Comparison of ENCODE assay signal across 8 cellular contexts in genomic region chr1:205488074-205488723, GRCh38. TPM values are rescaled to one million over a fixed set of nuclear protein-coding genes. Genes with fewer than 3 reads are reported as not detected.
DNase-seq lines count a peak whose midpoint lies in the region; ATAC-seq and TF ChIP-seq lines count a peak whose summit lies in the region.

No MANE protein-coding gene starts in this region.

- H2BK5ac ChIP-seq in mesendoderm (ENCODE audit: low read length) = no peak overlapping the region

- no peak overlapping the region for H4K5ac ChIP-seq in mesendoderm (ENCODE audit: low read length)

- peaks cover 49% of the 10 kb centered on the region for H3K27me3 Mint-ChIP-seq in activated CD4-positive, alpha-beta T cell treated with anti-CD3 and anti-CD28 coated beads, Interleukin-2, amount 10 ng/mL, durations not matched to agents 24 days and 14 days
- peaks cover 5% of the 10 kb centered on the region for H3K27me3 Mint-ChIP-seq in endothelial cell (ENCODE audit: unreplicated experiment)
- H3K27me3 Mint-ChIP-seq in type B pancreatic cell = peaks cover 33% of the 10 kb centered on the region

- H3K79me2 ChIP-seq in mesendoderm (ENCODE audit: control insufficient read depth, insufficient read depth, low read length) = no peaks in the 10 kb centered on the region

- no peaks in the 10 kb centered on the region for H3K4me1 ChIP-seq in mesendoderm (ENCODE audit: control insufficient read depth, low read depth, low read length)

- H3K27me3 ChIP-seq in mesendoderm (ENCODE audit: insufficient read depth, low read length, poor library complexity) = no peaks in the 10 kb centered on the region

- intact Hi-C loops in activated CD4-positive, alpha-beta T cell treated with anti-CD3 and anti-CD28 coated beads, Interleukin-2, amount 10 ng/mL, durations not matched to agents 24 days and 14 days (cut with micrococcal nuclease) = loop anchor here (2.0 to 5.0 kb wide), 2 partner anchors 37 to 46 kb away; no protein-coding TSS in a partner anchor

- H3K4me3 Mint-ChIP-seq in activated CD4-positive, alpha-beta T cell treated with anti-CD3 and anti-CD28 coated beads, Interleukin-2, amount 10 ng/mL, durations not matched to agents 24 days and 14 days = no peak overlapping the region
- H3K4me3 Mint-ChIP-seq in endothelial cell (ENCODE audit: unreplicated experiment) = no peak overlapping the region
- no peak overlapping the region for H3K4me3 Mint-ChIP-seq in type B pancreatic cell

- peaks cover 4% of the 10 kb centered on the region for H3K4me1 Mint-ChIP-seq in activated CD4-positive, alpha-beta T cell treated with anti-CD3 and anti-CD28 coated beads, Interleukin-2, amount 10 ng/mL, durations not matched to agents 24 days and 14 days
- H3K4me1 Mint-ChIP-seq in endothelial cell (ENCODE audit: unreplicated experiment) (peaks cover 10% of the 10 kb centered on the region), type B pancreatic cell (ENCODE audit: unreplicated experiment) (peaks cover 12% of the 10 kb centered on the region)

- no peak overlapping the region for H2BK15ac ChIP-seq in mesendoderm (replicated peaks; ENCODE audit: low read depth)

- no peaks in the 10 kb centered on the region for H3K9me3 Mint-ChIP-seq in activated CD4-positive, alpha-beta T cell treated with anti-CD3 and anti-CD28 coated beads, Interleukin-2, amount 10 ng/mL, durations not matched to agents 24 days and 14 days
- H3K9me3 Mint-ChIP-seq in endothelial cell (ENCODE audit: unreplicated experiment) (no peaks in the 10 kb centered on the region), type B pancreatic cell (no peaks in the 10 kb centered on the region)

- no peak overlapping the region for H3K27ac ChIP-seq in mesendoderm (ENCODE audit: low read depth, low read length)

- no peak overlapping the region for H2AK5ac ChIP-seq in mesendoderm (ENCODE audit: low read length)

- no peak overlapping the region for H2BK120ac ChIP-seq in mesendoderm (ENCODE audit: low read depth, low read length)

- no peak overlapping the region for H3K9ac ChIP-seq in mesendoderm (ENCODE audit: low read length)

- H3K23ac ChIP-seq in mesendoderm (ENCODE audit: low read length) = no peak overlapping the region

- WGBS in mesendoderm (ENCODE audit: extremely low coverage, insufficient coverage, low lambda C conversion rate) = no CpG with 5 or more reads among the region's 9 CpGs

- TF ChIP-seq CTCF in endothelial cell (IDR thresholded peaks at IDR 0.05; ENCODE audit: unreplicated experiment) = peak; percentile 79
- TF ChIP-seq CTCF in type B pancreatic cell (conservative IDR thresholded peaks at IDR 0.05) = peak; percentile 88

- H3K56ac ChIP-seq in mesendoderm (ENCODE audit: low read length) = no peak overlapping the region

- no peak overlapping the region for H3K4ac ChIP-seq in mesendoderm (ENCODE audit: low read depth, low read length)

- no peak overlapping the region for H4K8ac ChIP-seq in mesendoderm (ENCODE audit: low read depth, low read length)

- no peaks in the 10 kb centered on the region for H3K36me3 ChIP-seq in mesendoderm (ENCODE audit: control insufficient read depth, insufficient read depth, low read length)

- no peak for ATAC-seq in HG02623 (IDR thresholded peaks at IDR 0.05; ENCODE audit: unreplicated experiment)

- H3K27ac Mint-ChIP-seq in activated CD4-positive, alpha-beta T cell treated with anti-CD3 and anti-CD28 coated beads, Interleukin-2, amount 10 ng/mL, durations not matched to agents 24 days and 14 days = no peak overlapping the region
- no peak overlapping the region for H3K27ac Mint-ChIP-seq in endothelial cell (ENCODE audit: unreplicated experiment)
- no peak overlapping the region for H3K27ac Mint-ChIP-seq in type B pancreatic cell

- DNase-seq in COR-L47 (lab: John Stamatoyannopoulos, UW) = peak; percentile 68
- peak; percentile 60 for DNase-seq in HCEC 1CT
- peak; percentile 53 for DNase-seq in NCI-H345 treated with DMSO at 0.1 percent for 48 hours (lab: John Stamatoyannopoulos, UW; ENCODE audit: unreplicated experiment)
- DNase-seq in activated CD4-positive, alpha-beta T cell treated with anti-CD3 and anti-CD28 coated beads, Interleukin-2, amount 10 ng/mL, durations not matched to agents 24 days and 14 days = peak; percentile 82
- peak; percentile 65 for DNase-seq in endothelial cell (ENCODE audit: low spot score)
- peak; percentile 89 for DNase-seq in mesendoderm
- no peak for DNase-seq in type B pancreatic cell (ENCODE audit: extremely low spot score, unreplicated experiment)

- H3K79me1 ChIP-seq in mesendoderm (ENCODE audit: low read length) = no peaks in the 10 kb centered on the region

- no peak overlapping the region for H3K4me3 ChIP-seq in mesendoderm (ENCODE audit: low read length)

- H3K4me2 ChIP-seq in mesendoderm (ENCODE audit: low read length) = no peak overlapping the region

- no peak overlapping the region for H3K18ac ChIP-seq in mesendoderm (ENCODE audit: low read length)

- no peaks in the 10 kb centered on the region for H3K36me3 Mint-ChIP-seq in activated CD4-positive, alpha-beta T cell treated with anti-CD3 and anti-CD28 coated beads, Interleukin-2, amount 10 ng/mL, durations not matched to agents 24 days and 14 days (ENCODE audit: low read depth)
- H3K36me3 Mint-ChIP-seq in endothelial cell (ENCODE audit: low read depth, unreplicated experiment) = no peaks in the 10 kb centered on the region
- no peaks in the 10 kb centered on the region for H3K36me3 Mint-ChIP-seq in type B pancreatic cell

RNA-seq across cellular contexts. Expression of gene CDK18, which starts 16.3 kb away (rescaled TPM):
- 0.23 and 1.2 TPM in 2 replicates for total RNA-seq in activated CD4-positive, alpha-beta T cell treated with anti-CD3 and anti-CD28 coated beads, Interleukin-2, amount 10 ng/mL, durations not matched to agents 24 days and 14 days
- total RNA-seq in endothelial cell (ENCODE audit: unreplicated experiment) = 12.4 TPM
- 9.1 TPM for polyA plus RNA-seq in mesendoderm (2013, experiment 1 of 2)
- 8.9 TPM for polyA plus RNA-seq in mesendoderm (2013, experiment 2 of 2)
- 9.6 and 19.3 TPM in 2 replicates for total RNA-seq in type B pancreatic cell (ENCODE audit: low replicate concordance)

RNA-seq across cellular contexts. Expression of gene BLACAT1, which starts 32.4 kb away (rescaled TPM):
- total RNA-seq in activated CD4-positive, alpha-beta T cell treated with anti-CD3 and anti-CD28 coated beads, Interleukin-2, amount 10 ng/mL, durations not matched to agents 24 days and 14 days = 0.16 and 0.17 TPM in 2 replicates
- total RNA-seq in endothelial cell (ENCODE audit: unreplicated experiment) (2.2 TPM), type B pancreatic cell (ENCODE audit: low replicate concordance) (2.4 and 6.8 TPM in 2 replicates)
- 2.8 TPM for polyA plus RNA-seq in mesendoderm (2013, experiment 1 of 2)
- polyA plus RNA-seq in mesendoderm (2013, experiment 2 of 2) = 2.7 TPM
